In genomic region chr7:28435732-28436378, GRCh38 we compare ENCODE assay signal across 25 cellular contexts. TPM values are rescaled to one million over a fixed set of nuclear protein-coding genes. Genes with fewer than 3 reads are reported as not detected.
DNase-seq lines count a peak whose midpoint lies in the region; ATAC-seq, FAIRE-seq and TF ChIP-seq lines count a peak whose summit lies in the region.
"Had no signal": no experiment of that assay in that cellular context is flagged by ENCODE, and none has a peak within 500 bp of the region (broad histone marks: within the 10 kb centered on the region; RNA-seq: fewer than 3 reads in every experiment).

No MANE protein-coding gene starts in this region.

- no peak overlapping the region for H3K18ac ChIP-seq in neuronal stem cell (ENCODE audit: low read length)

- H2BK12ac ChIP-seq in neuronal stem cell (ENCODE audit: low read length): no peak overlapping the region

- no peak for ATAC-seq in activated T-helper 17 cell treated with anti-CD3 and anti-CD28 coated beads, Interleukin-2, amount 50 U/mL, for 72 hours (replicated peaks)
- ATAC-seq: body of pancreas, foreskin keratinocyte, sciatic nerve had no signal

- DNase-seq in DMS153 (lab: John Stamatoyannopoulos, UW) (peak; percentile 73), GM12891 (ENCODE audit: insufficient read length, low spot score) (no peak), NCI-H146 treated with DMSO at 0.1 percent for 48 hours (lab: John Stamatoyannopoulos, UW; ENCODE audit: unreplicated experiment) (peak; percentile 18), RCC 7860 (ENCODE audit: low spot score) (no peak), lower leg skin (ENCODE audit: low spot score in 2 of 2) (no peak), neuronal stem cell (ENCODE audit: low spot score) (no peak)
- no peak for DNase-seq in activated naive CD4-positive, alpha-beta T cell treated with anti-CD3 and anti-CD28 coated beads, Interleukin-2, amount 50 U/mL, for 16 hours
- DNase-seq: activated CD4-positive, alpha-beta T cell treated with anti-CD3 and anti-CD28 coated beads, Interleukin-2, amount 10 ng/mL, durations not matched to agents 7 days and 5 days; activated naive CD8-positive, alpha-beta T cell treated with anti-CD3 and anti-CD28 coated beads for 36 hours; body of pancreas; CD4-positive, alpha-beta T cell; effector CD4-positive, alpha-beta T cell; foreskin keratinocyte; H7; KG1; left ventricle myocardium inferior; MV-4-11; NCI-H345; nephron progenitor cell; transverse colon had no signal

- H3K9ac ChIP-seq in neuronal stem cell (ENCODE audit: low read depth, low read length, poor library complexity): no peak overlapping the region

- no peak for TF ChIP-seq CTCF in lower leg skin (IDR thresholded peaks at IDR 0.05)

- H3K27me3 ChIP-seq in neuronal stem cell (ENCODE audit: control insufficient read depth in 3 of 3, insufficient read depth in 3 of 3, low read depth in 1 of 3, low read length in 3 of 3): no peaks in the 10 kb centered on the region
- H3K27me3 ChIP-seq: body of pancreas had no signal

- no peak overlapping the region for H3K4me2 ChIP-seq in neuronal stem cell (ENCODE audit: insufficient read depth, low read length, poor library complexity, severe bottlenecking)
- H3K4me2 ChIP-seq: hepatocyte had no signal

- no peak overlapping the region for H3K4me3 Mint-ChIP-seq in activated T-helper 17 cell treated with anti-CD3 and anti-CD28 coated beads, Interleukin-2, amount 50 U/mL, for 72 hours
- H3K4me3 Mint-ChIP-seq: activated CD4-positive, alpha-beta T cell treated with anti-CD3 and anti-CD28 coated beads, Interleukin-2, amount 10 ng/mL, durations not matched to agents 7 days and 5 days; activated naive CD8-positive, alpha-beta T cell treated with anti-CD3 and anti-CD28 coated beads for 36 hours; CD4-positive, alpha-beta T cell; nephron progenitor cell; T-helper 1 cell treated with Interleukin-12 subunit alpha and Interleukin-12 subunit beta and Interleukin-4 antibody, amounts not matched to agents 30 μg/mL and 1 μg/mL, for 36 hours had no signal

- H2BK120ac ChIP-seq in neuronal stem cell (ENCODE audit: low read depth, low read length): no peak overlapping the region

- TF ChIP-seq POLR2A in GM12891 (IDR thresholded peaks at IDR 0.05; ENCODE audit: low read depth, low read length) (no peak), lower leg skin (IDR thresholded peaks at IDR 0.05) (no peak)

- no peak overlapping the region for H3K27ac Mint-ChIP-seq in activated T-helper 17 cell treated with anti-CD3 and anti-CD28 coated beads, Interleukin-2, amount 50 U/mL, for 72 hours
- H3K27ac Mint-ChIP-seq: activated CD4-positive, alpha-beta T cell treated with anti-CD3 and anti-CD28 coated beads, Interleukin-2, amount 10 ng/mL, durations not matched to agents 7 days and 5 days; activated naive CD8-positive, alpha-beta T cell treated with anti-CD3 and anti-CD28 coated beads for 36 hours; CD4-positive, alpha-beta T cell; nephron progenitor cell; T-helper 1 cell treated with Interleukin-12 subunit alpha and Interleukin-12 subunit beta and Interleukin-4 antibody, amounts not matched to agents 30 μg/mL and 1 μg/mL, for 36 hours had no signal

- H3K4me1 Mint-ChIP-seq in activated T-helper 17 cell treated with anti-CD3 and anti-CD28 coated beads, Interleukin-2, amount 50 U/mL, for 72 hours: no peaks in the 10 kb centered on the region
- H3K4me1 Mint-ChIP-seq: activated CD4-positive, alpha-beta T cell treated with anti-CD3 and anti-CD28 coated beads, Interleukin-2, amount 10 ng/mL, durations not matched to agents 7 days and 5 days; activated naive CD8-positive, alpha-beta T cell treated with anti-CD3 and anti-CD28 coated beads for 36 hours had no signal

- FAIRE-seq in GM12891 (lab: Jason Lieb, UNC) (no peak), RCC 7860 (lab: Jason Lieb, UNC) (peak; percentile 58)

- H3K36me3 ChIP-seq in neuronal stem cell (replicated peaks in 1 of 2; ENCODE audit: control insufficient read depth in 2 of 2, insufficient read depth in 2 of 2, low read length in 2 of 2): no peaks in the 10 kb centered on the region
- H3K36me3 ChIP-seq: left ventricle myocardium inferior, transverse colon had no signal

- no peak overlapping the region for H2AFZ ChIP-seq in neuronal stem cell (ENCODE audit: low read length)
- H2AFZ ChIP-seq: hepatocyte had no signal

- no peak overlapping the region for H3K27ac ChIP-seq in neuronal stem cell (replicated peaks; ENCODE audit: low read length)
- H3K27ac ChIP-seq: body of pancreas, foreskin keratinocyte, hepatocyte, left ventricle myocardium inferior, transverse colon, VCaP had no signal

- peaks cover 2 to 4% of the 10 kb centered on the region in 2 donors for H3K4me1 ChIP-seq in neuronal stem cell (ENCODE audit: control insufficient read depth in 2 of 2, insufficient read depth in 1 of 2, low read depth in 1 of 2, low read length in 2 of 2)
- H3K4me1 ChIP-seq: body of pancreas, foreskin keratinocyte, transverse colon had no signal

- H2BK15ac ChIP-seq in neuronal stem cell (ENCODE audit: low read length): no peak overlapping the region

- no peaks in the 10 kb centered on the region for H3K79me1 ChIP-seq in neuronal stem cell (ENCODE audit: low read depth, low read length)

- no peak overlapping the region for H3K23ac ChIP-seq in neuronal stem cell (ENCODE audit: low read depth, low read length, poor library complexity)

- H3K9me3 Mint-ChIP-seq in activated T-helper 17 cell treated with anti-CD3 and anti-CD28 coated beads, Interleukin-2, amount 50 U/mL, for 72 hours: no peaks in the 10 kb centered on the region
- H3K9me3 Mint-ChIP-seq: activated CD4-positive, alpha-beta T cell treated with anti-CD3 and anti-CD28 coated beads, Interleukin-2, amount 10 ng/mL, durations not matched to agents 7 days and 5 days; activated naive CD8-positive, alpha-beta T cell treated with anti-CD3 and anti-CD28 coated beads for 36 hours; CD4-positive, alpha-beta T cell; nephron progenitor cell; T-helper 1 cell treated with Interleukin-12 subunit alpha and Interleukin-12 subunit beta and Interleukin-4 antibody, amounts not matched to agents 30 μg/mL and 1 μg/mL, for 36 hours had no signal

- H3K27me3 Mint-ChIP-seq in activated T-helper 17 cell treated with anti-CD3 and anti-CD28 coated beads, Interleukin-2, amount 50 U/mL, for 72 hours: peaks cover 48% of the 10 kb centered on the region

- H3K36me3 Mint-ChIP-seq in activated T-helper 17 cell treated with anti-CD3 and anti-CD28 coated beads, Interleukin-2, amount 50 U/mL, for 72 hours (ENCODE audit: low read depth): no peaks in the 10 kb centered on the region
- H3K36me3 Mint-ChIP-seq: activated naive CD8-positive, alpha-beta T cell treated with anti-CD3 and anti-CD28 coated beads for 36 hours had no signal

- H4K8ac ChIP-seq in neuronal stem cell (ENCODE audit: low read depth, low read length): no peak overlapping the region

- H3K4ac ChIP-seq in neuronal stem cell (ENCODE audit: low read length): no peak overlapping the region

- H4K91ac ChIP-seq in neuronal stem cell (ENCODE audit: low read depth, low read length, poor library complexity): no peak overlapping the region

- intact Hi-C loops in lower leg skin (cut with DNase I; ENCODE audit: low total_unique reads): no loop called here

- H2AK5ac ChIP-seq in neuronal stem cell (ENCODE audit: low read depth, low read length): no peak overlapping the region

- H3K14ac ChIP-seq in neuronal stem cell (ENCODE audit: low read length): no peak overlapping the region

- no peak overlapping the region for H2BK5ac ChIP-seq in neuronal stem cell (ENCODE audit: low read length)

- H3K4me3 ChIP-seq in lower leg skin (ENCODE audit: low read depth, poor library complexity, severe bottlenecking): no peak overlapping the region
- H3K4me3 ChIP-seq in neuronal stem cell (ENCODE audit: low read length in 2 of 2): no peak overlapping the region
- H3K4me3 ChIP-seq: body of pancreas, hepatocyte, left ventricle myocardium inferior, transverse colon had no signal

- H3K9me3 ChIP-seq in neuronal stem cell (replicated peaks in 1 of 2; ENCODE audit: control insufficient read depth in 2 of 2, insufficient read depth in 1 of 2, low read depth in 1 of 2, low read length in 2 of 2): no peaks in the 10 kb centered on the region
- H3K9me3 ChIP-seq: body of pancreas, left ventricle myocardium inferior, transverse colon had no signal

- 88 to 95% methylated on average over 2 of the region's 2 CpGs for WGBS in lower leg skin, 2 donors
- WGBS in neuronal stem cell (ENCODE audit: extremely low coverage in 2 of 2, insufficient read length in 2 of 2, insufficient replicate concordance in 1 of 2), 2 donors: no CpG with 5 or more reads among the region's 2 CpGs

TF ChIP-seq in GM12891, 5 proteins besides CTCF, POLR2A, EP300 and RAD21:
- peak; percentile 23; the same call in 1 of the 2 replicates for TF ChIP-seq SPI1 (IDR thresholded peaks at IDR 0.05; ENCODE audit: low read depth, low read length)
- no peak for TF ChIP-seq TAF1 (IDR thresholded peaks at IDR 0.05; ENCODE audit: low read depth, low read length)

RNA-seq across cellular contexts. Expression of gene CREB5, which starts 23.5 kb away (rescaled TPM):
- polyA plus RNA-seq in GM12891 (2012; ENCODE audit: low read depth, missing spikeins): 7.8 TPM
- total RNA-seq in activated T-helper 17 cell treated with anti-CD3 and anti-CD28 coated beads, Interleukin-2, amount 50 U/mL, for 72 hours: under 1 TPM in 1 of 2 donors, not detected in 1; 0.02 TPM
- 10 to 100 TPM in 1 of 4 donors, 1 to 10 TPM in 3; 2.5 to 15.0 (median 5.4) TPM for total RNA-seq in lower leg skin
- 9.5 TPM for polyA plus RNA-seq in neuronal stem cell (2013, experiment 1 of 2)
- 10.3 TPM for polyA plus RNA-seq in neuronal stem cell (2013, experiment 2 of 2)
- total RNA-seq: activated CD4-positive, alpha-beta T cell treated with anti-CD3 and anti-CD28 coated beads, Interleukin-2, amount 10 ng/mL, durations not matched to agents 7 days and 5 days had no signal

Comparison
In these comparisons a context has a peak if more than half of its experiments do, and no peak if none do; other contexts are left out.
1. DNase-seq: peak in DMS153 (single experiment) and NCI-H146 treated with DMSO at 0.1 percent for 48 hours (single experiment); none in GM12891 (single experiment), RCC 7860 (single experiment), lower leg skin (0 of 2), neuronal stem cell (single experiment) and activated naive CD4-positive, alpha-beta T cell treated with anti-CD3 and anti-CD28 coated beads, Interleukin-2, amount 50 U/mL, for 16 hours (single experiment).